In genomic region chr1:78426398-78426797, GRCh38 we compare ENCODE assay signal across 18 cellular contexts.
DNase-seq lines count a peak whose midpoint lies in the region; ATAC-seq and TF ChIP-seq lines count a peak whose summit lies in the region.
"Had no signal": no experiment of that assay in that cellular context is flagged by ENCODE, and none has a peak within 500 bp of the region (broad histone marks: within the 10 kb centered on the region; RNA-seq: fewer than 3 reads in every experiment).

No MANE protein-coding gene starts in this region.

- H4K8ac ChIP-seq in neuronal stem cell (ENCODE audit: low read depth, low read length): no peak overlapping the region

- H3K14ac ChIP-seq in neuronal stem cell (ENCODE audit: low read length): no peak overlapping the region

- TF ChIP-seq CTCF in AG10803 (conservative IDR thresholded peaks at IDR 0.05; ENCODE audit: low read length): no peak

- no peak for ATAC-seq in HG03108 (IDR thresholded peaks at IDR 0.05; ENCODE audit: unreplicated experiment)

- H3K4me2 ChIP-seq in neuronal stem cell (ENCODE audit: insufficient read depth, low read length, poor library complexity, severe bottlenecking): no peak overlapping the region

- H3K27me3 ChIP-seq in SJSA1 (replicated peaks) (no peaks in the 10 kb centered on the region), neuronal stem cell (ENCODE audit: control insufficient read depth in 3 of 3, insufficient read depth in 3 of 3, low read depth in 1 of 3, low read length in 3 of 3) (no peaks in the 10 kb centered on the region)

- H2AK5ac ChIP-seq in neuronal stem cell (ENCODE audit: low read depth, low read length): no peak overlapping the region

- H3K4ac ChIP-seq in neuronal stem cell (ENCODE audit: low read length): no peak overlapping the region

- H2BK5ac ChIP-seq in neuronal stem cell (ENCODE audit: low read length): no peak overlapping the region

- H3K36me3 ChIP-seq in SJSA1: no peaks in the 10 kb centered on the region
- no peaks in the 10 kb centered on the region for H3K36me3 ChIP-seq in neuronal stem cell (replicated peaks in 1 of 2; ENCODE audit: control insufficient read depth in 2 of 2, insufficient read depth in 2 of 2, low read length in 2 of 2)

- no peaks in the 10 kb centered on the region for H3K79me1 ChIP-seq in neuronal stem cell (ENCODE audit: low read depth, low read length)

- no peak overlapping the region for H2BK15ac ChIP-seq in neuronal stem cell (ENCODE audit: low read length)

- no peak overlapping the region for H3K18ac ChIP-seq in neuronal stem cell (ENCODE audit: low read length)

- no peak overlapping the region for H2BK12ac ChIP-seq in neuronal stem cell (ENCODE audit: low read length)

- WGBS in neuronal stem cell (ENCODE audit: extremely low coverage in 2 of 2, insufficient read length in 2 of 2, insufficient replicate concordance in 1 of 2), 2 donors: no CpG with 5 or more reads among the region's 4 CpGs

- peaks cover 36% of the 10 kb centered on the region for H3K4me1 ChIP-seq in SJSA1 (replicated peaks)
- H3K4me1 ChIP-seq in neuronal stem cell (ENCODE audit: control insufficient read depth in 2 of 2, insufficient read depth in 1 of 2, low read depth in 1 of 2, low read length in 2 of 2): peaks cover 0 to 3% of the 10 kb centered on the region in 2 donors

- H3K4me3 ChIP-seq in AG10803 (ENCODE audit: low read length) (no peak overlapping the region), SJSA1 (no peak overlapping the region), neuronal stem cell (ENCODE audit: low read length in 2 of 2) (no peak overlapping the region)

- no peak overlapping the region for H2BK120ac ChIP-seq in neuronal stem cell (ENCODE audit: low read depth, low read length)

- H3K9me3 ChIP-seq in SJSA1 (replicated peaks) (no peaks in the 10 kb centered on the region), neuronal stem cell (replicated peaks in 1 of 2; ENCODE audit: control insufficient read depth in 2 of 2, insufficient read depth in 1 of 2, low read depth in 1 of 2, low read length in 2 of 2) (no peaks in the 10 kb centered on the region)

- H3K27ac ChIP-seq in SJSA1 (peak overlapping the region; percentile 39), neuronal stem cell (replicated peaks; ENCODE audit: low read length) (peak overlapping the region; percentile 15)

- H4K91ac ChIP-seq in neuronal stem cell (ENCODE audit: low read depth, low read length, poor library complexity): no peak overlapping the region

- no peak overlapping the region for H3K23ac ChIP-seq in neuronal stem cell (ENCODE audit: low read depth, low read length, poor library complexity)

- H3K9ac ChIP-seq in neuronal stem cell (ENCODE audit: low read depth, low read length, poor library complexity): no peak overlapping the region

- DNase-seq in AG10803 (ENCODE audit: low read depth) (peak; percentile 18), SJSA1 (ENCODE audit: low read depth in 1 of 2, low spot score in 2 of 2) (peak; percentile 56 to 80), fibroblast of peridontal ligament (ENCODE audit: extremely low read depth) (peak; percentile 34), neuronal stem cell (ENCODE audit: low spot score) (peak; percentile 4), ureter (ENCODE audit: low spot score) (no peak), NCI-H1417 treated with DMSO at 0.1 percent for 48 hours (lab: John Stamatoyannopoulos, UW) (no peak)
- no peak for DNase-seq in central memory CD4-positive, alpha-beta T cell
- DNase-seq: AML-193, DMS79, KBM-7, MM.1S, NCI-H1105 treated with DMSO at 0.1 percent for 48 hours, NCI-H1930, NCI-H2171, NCI-H446 treated with DMSO at 0.1 percent for 48 hours, NCI-H748 treated with DMSO at 0.1 percent for 48 hours, SHP77 treated with DMSO at 0.1 percent for 48 hours had no signal

- H2AFZ ChIP-seq in neuronal stem cell (ENCODE audit: low read length): no peak overlapping the region

Comparison
In these comparisons a context has a peak if more than half of its experiments do, and no peak if none do; other contexts are left out.
1. DNase-seq: peak in AG10803 (single experiment), SJSA1 (2 of 2), fibroblast of peridontal ligament (single experiment) and neuronal stem cell (single experiment); none in ureter (single experiment), central memory CD4-positive, alpha-beta T cell (single experiment) and NCI-H1417 treated with DMSO at 0.1 percent for 48 hours (single experiment).